17 cellular contexts compared by ENCODE assay signal in genomic region chr20:61940491-61940890, GRCh38.
"Had no signal": no experiment of that assay in that cellular context is flagged by ENCODE, and none has a peak within 500 bp of the region (broad histone marks: within the 10 kb centered on the region; RNA-seq: fewer than 3 reads in every experiment).

No MANE protein-coding gene starts in this region.

- H3K27me3 ChIP-seq: colonic mucosa, thyroid gland had no signal

- ATAC-seq: left colon; naive thymus-derived CD8-positive, alpha-beta T cell; right cardiac atrium; stimulated activated naive B cell treated with anti-CD40 and anti-IgM and Interleukin-4, amounts not matched to agents 10 μg/mL and 1 μg/mL and 100 μg/mL, for 72 hours had no signal

- DNase-seq: activated CD4-positive, alpha-beta T cell treated with anti-CD3 and anti-CD28 coated beads for 1 hour; activated CD4-positive, alpha-beta T cell treated with anti-CD3 and anti-CD28 coated beads, Interleukin-2, amount 50 U/mL, for 4 hours; activated naive CD4-positive, alpha-beta T cell treated with anti-CD3 and anti-CD28 coated beads, Interleukin-2, amount 10 ng/mL, durations not matched to agents 7 days and 5 days; activated T-cell treated with anti-CD3 and anti-CD28 coated beads for 4 hours; colonic mucosa; hypothalamus; left colon; stimulated activated CD4-positive, alpha-beta T cell treated with anti-CD3 and anti-CD28 coated beads, Interleukin-15, amount 100 ng/mL, for 24 hours; stimulated activated CD4-positive, alpha-beta T cell treated with anti-CD3 and anti-CD28 coated beads, Interleukin-4, amount 100 ng/mL, for 1 hour; stimulated activated naive B cell treated with anti-CD40 and anti-IgM and Interleukin-4, amounts not matched to agents 10 μg/mL and 1 μg/mL and 100 μg/mL, for 72 hours; T-helper 1 cell; T1000; thyroid gland had no signal

- H3K36me3 ChIP-seq: colonic mucosa, esophagus muscularis mucosa, thyroid gland had no signal

- H3K4me3 ChIP-seq: colonic mucosa, esophagus muscularis mucosa, skin epidermis, thyroid gland had no signal
